ENCODE assay signal across 8 cellular contexts in genomic region chr20:49811825-49812462, GRCh38. TPM values are rescaled to one million over a fixed set of nuclear protein-coding genes. Genes with fewer than 3 reads are reported as not detected.
A peak's percentile ranks its signal among the peaks of the same experiment; 100 is the strongest.
DNase-seq lines count a peak whose midpoint lies in the region; ATAC-seq and TF ChIP-seq lines count a peak whose summit lies in the region.

No MANE protein-coding gene starts in this region.

- peaks cover 19% of the 10 kb centered on the region for H3K4me1 Mint-ChIP-seq in activated T-helper 17 cell treated with anti-CD3 and anti-CD28 coated beads, Interleukin-2, amount 50 U/mL, for 72 hours

- peak overlapping the region; percentile 91 for H3K9ac ChIP-seq in skeletal muscle satellite cell (ENCODE audit: low read depth, low read length)

- peak overlapping the region; percentile 98 for H3K27ac Mint-ChIP-seq in activated T-helper 17 cell treated with anti-CD3 and anti-CD28 coated beads, Interleukin-2, amount 50 U/mL, for 72 hours

- H3K36me3 Mint-ChIP-seq in activated T-helper 17 cell treated with anti-CD3 and anti-CD28 coated beads, Interleukin-2, amount 50 U/mL, for 72 hours (ENCODE audit: low read depth): peaks cover 31% of the 10 kb centered on the region

- H3K9me3 ChIP-seq in skeletal muscle satellite cell (replicated peaks; ENCODE audit: low read length): no peaks in the 10 kb centered on the region

- H3K4me2 ChIP-seq in skeletal muscle satellite cell (ENCODE audit: low read length): peak overlapping the region; percentile 98

- peak; percentile 22 for DNase-seq in hepatic stellate cell (ENCODE audit: low spot score)
- DNase-seq in GDM1 (lab: John Stamatoyannopoulos, UW): no peak
- no peak for DNase-seq in GM20000 (ENCODE audit: low spot score)
- no peak for DNase-seq in NCI-H446 (lab: John Stamatoyannopoulos, UW)

- peaks cover 22% of the 10 kb centered on the region for H3K4me1 ChIP-seq in skeletal muscle satellite cell (ENCODE audit: control insufficient read depth, insufficient read depth, low read length)

- H3K4me3 Mint-ChIP-seq in activated T-helper 17 cell treated with anti-CD3 and anti-CD28 coated beads, Interleukin-2, amount 50 U/mL, for 72 hours: peak overlapping the region; percentile 98

- peaks cover 6% of the 10 kb centered on the region for H3K36me3 ChIP-seq in skeletal muscle satellite cell (ENCODE audit: insufficient read depth, low read length)

- TF ChIP-seq CTCF in C4-2B (conservative IDR thresholded peaks at IDR 0.05) (no peak), GM20000 (IDR thresholded peaks at IDR 0.05; ENCODE audit: extremely low read depth, missing control alignments) (no peak)

- H3K27me3 ChIP-seq in skeletal muscle satellite cell (ENCODE audit: control insufficient read depth, insufficient read depth, low read length): no peaks in the 10 kb centered on the region

- ATAC-seq in HG03108 (IDR thresholded peaks at IDR 0.05; ENCODE audit: unreplicated experiment): peak; percentile 3
- ATAC-seq in activated T-helper 17 cell treated with anti-CD3 and anti-CD28 coated beads, Interleukin-2, amount 50 U/mL, for 72 hours (replicated peaks): peak; percentile 4

- peak overlapping the region; percentile 94 for H3K4me3 ChIP-seq in skeletal muscle satellite cell (ENCODE audit: low read length)

- peak overlapping the region; percentile 86 for H3K27ac ChIP-seq in C4-2B

- H3K27me3 Mint-ChIP-seq in activated T-helper 17 cell treated with anti-CD3 and anti-CD28 coated beads, Interleukin-2, amount 50 U/mL, for 72 hours: no peaks in the 10 kb centered on the region

- H3K9me3 Mint-ChIP-seq in activated T-helper 17 cell treated with anti-CD3 and anti-CD28 coated beads, Interleukin-2, amount 50 U/mL, for 72 hours: no peaks in the 10 kb centered on the region

RNA-seq across cellular contexts. Expression of gene SLC9A8, which starts 0.7 kb away (rescaled TPM):
- total RNA-seq in activated T-helper 17 cell treated with anti-CD3 and anti-CD28 coated beads, Interleukin-2, amount 50 U/mL, for 72 hours: 10 to 100 TPM; 17.7 to 18.3 TPM
- total RNA-seq in skeletal muscle satellite cell (2012; rRNA removed): 4.6 and 4.8 TPM in 2 replicates
